ENCODE assay signal across 18 cellular contexts in the genomic region with DNA sequence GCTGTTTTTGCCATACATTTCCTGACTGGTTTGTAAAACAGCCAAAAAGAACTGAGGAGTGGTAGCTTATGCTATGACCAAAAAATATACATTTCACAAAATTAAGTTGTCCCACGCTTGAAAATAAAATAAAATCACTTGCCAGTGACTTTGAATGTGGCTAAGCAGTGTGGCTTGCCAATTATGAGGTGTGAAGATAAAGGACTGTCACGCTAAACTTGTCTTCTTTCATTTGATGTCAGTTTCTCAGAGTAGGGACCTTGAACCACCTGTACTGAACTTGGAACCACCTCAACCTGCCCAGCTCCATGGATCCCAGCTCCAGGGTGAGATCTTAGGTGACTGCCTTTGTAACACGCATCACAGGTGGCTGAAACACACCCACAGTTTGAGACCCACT.
DNase-seq lines count a peak whose midpoint lies in the region; ATAC-seq and TF ChIP-seq lines count a peak whose summit lies in the region.
"Had no signal": no experiment of that assay in that cellular context is flagged by ENCODE, and none has a peak within 500 bp of the region (broad histone marks: within the 10 kb centered on the region; RNA-seq: fewer than 3 reads in every experiment).

No MANE protein-coding gene starts in this region.

- peak overlapping the region; percentile 69 for H3K27ac ChIP-seq in HL-60 (replicated peaks)
- H3K27ac ChIP-seq in neutrophil = peak overlapping the region; percentile 95
- H3K27ac ChIP-seq: 22Rv1, ascending aorta, BLaER1 had no signal

- intact Hi-C loops in activated T-helper 1 cell treated with anti-CD3 and anti-CD28 coated beads, Interleukin-12 subunit alpha, Interleukin-12 subunit beta, Interleukin-2, Interleukin-4 antibody, amounts not matched to agents 30 ng/mL and 10 ng/mL and 1 ng/mL, durations not matched to agents 14 hours and 24 hours and 36 hours (cut with micrococcal nuclease) = no loop called here

- H3K36me3 ChIP-seq in neutrophil = no peaks in the 10 kb centered on the region
- H3K36me3 ChIP-seq: ascending aorta, BLaER1 had no signal

- H3K4me3 ChIP-seq in HL-60 (replicated peaks; ENCODE audit: insufficient read depth, low read length) (no peak overlapping the region), neutrophil (ENCODE audit: low read depth in 1 of 2, low read length in 1 of 2) (no peak overlapping the region)
- H3K4me3 ChIP-seq: ascending aorta, BLaER1 had no signal

- no peak for TF ChIP-seq CTCF in HL-60 (IDR thresholded peaks at IDR 0.05; ENCODE audit: insufficient read depth, low read length)
- no peak for TF ChIP-seq CTCF in neutrophil (IDR thresholded peaks at IDR 0.05)

- peak overlapping the region; percentile 77 for H3K27ac Mint-ChIP-seq in activated T-helper 1 cell treated with anti-CD3 and anti-CD28 coated beads, Interleukin-12 subunit alpha, Interleukin-12 subunit beta, Interleukin-2, Interleukin-4 antibody, amounts not matched to agents 30 ng/mL and 10 ng/mL and 1 ng/mL, durations not matched to agents 14 hours and 24 hours and 36 hours

- H3K9me3 ChIP-seq in neutrophil = no peaks in the 10 kb centered on the region
- H3K9me3 ChIP-seq: ascending aorta had no signal

- H3K36me3 Mint-ChIP-seq in activated T-helper 1 cell treated with anti-CD3 and anti-CD28 coated beads, Interleukin-12 subunit alpha, Interleukin-12 subunit beta, Interleukin-2, Interleukin-4 antibody, amounts not matched to agents 30 ng/mL and 10 ng/mL and 1 ng/mL, durations not matched to agents 14 hours and 24 hours and 36 hours (ENCODE audit: low read depth) = peaks cover 3% of the 10 kb centered on the region

- peaks cover 30 to 67% of the 10 kb centered on the region in 2 experiments for H3K4me1 ChIP-seq in neutrophil (ENCODE audit: control insufficient read depth in 1 of 2, insufficient read depth in 1 of 2, low read depth in 1 of 2, low read length in 1 of 2)

- ATAC-seq in HG03139 (IDR thresholded peaks at IDR 0.05; ENCODE audit: unreplicated experiment) = no peak
- ATAC-seq: Right ventricle myocardium inferior had no signal

- peaks cover 8% of the 10 kb centered on the region for H3K9me3 Mint-ChIP-seq in activated T-helper 1 cell treated with anti-CD3 and anti-CD28 coated beads, Interleukin-12 subunit alpha, Interleukin-12 subunit beta, Interleukin-2, Interleukin-4 antibody, amounts not matched to agents 30 ng/mL and 10 ng/mL and 1 ng/mL, durations not matched to agents 14 hours and 24 hours and 36 hours

- H3K27me3 Mint-ChIP-seq in activated T-helper 1 cell treated with anti-CD3 and anti-CD28 coated beads, Interleukin-12 subunit alpha, Interleukin-12 subunit beta, Interleukin-2, Interleukin-4 antibody, amounts not matched to agents 30 ng/mL and 10 ng/mL and 1 ng/mL, durations not matched to agents 14 hours and 24 hours and 36 hours (ENCODE audit: insufficient read depth) = no peaks in the 10 kb centered on the region
- H3K27me3 Mint-ChIP-seq: memory B cell had no signal

- no peak overlapping the region for H3K4me3 Mint-ChIP-seq in activated T-helper 1 cell treated with anti-CD3 and anti-CD28 coated beads, Interleukin-12 subunit alpha, Interleukin-12 subunit beta, Interleukin-2, Interleukin-4 antibody, amounts not matched to agents 30 ng/mL and 10 ng/mL and 1 ng/mL, durations not matched to agents 14 hours and 24 hours and 36 hours
- H3K4me3 Mint-ChIP-seq: nephron had no signal

- peaks cover 29% of the 10 kb centered on the region for H3K4me1 Mint-ChIP-seq in activated T-helper 1 cell treated with anti-CD3 and anti-CD28 coated beads, Interleukin-12 subunit alpha, Interleukin-12 subunit beta, Interleukin-2, Interleukin-4 antibody, amounts not matched to agents 30 ng/mL and 10 ng/mL and 1 ng/mL, durations not matched to agents 14 hours and 24 hours and 36 hours (ENCODE audit: low read depth)

- H3K27me3 ChIP-seq in HL-60 (ENCODE audit: insufficient read depth, poor library complexity, severe bottlenecking) = no peaks in the 10 kb centered on the region
- no peaks in the 10 kb centered on the region for H3K27me3 ChIP-seq in neutrophil
- H3K27me3 ChIP-seq: ascending aorta, BLaER1 had no signal

- peak; percentile 33 for DNase-seq in NK-92 treated with Interleukin-12 subunit alpha and Interleukin-12 subunit beta, amount 100 ng/mL, for 24 hours (lab: John Stamatoyannopoulos, UW)
- DNase-seq in NK-92 (lab: John Stamatoyannopoulos, UW; ENCODE audit: unreplicated experiment) (no peak), HL-60 (ENCODE audit: low read depth in 1 of 2, low spot score in 1 of 2) (no peak), AG08395 (ENCODE audit: low spot score) (no peak), SHP77 treated with DMSO at 0.1 percent for 48 hours (lab: John Stamatoyannopoulos, UW) (no peak)
- no peak for DNase-seq in activated T-helper 1 cell treated with anti-CD3 and anti-CD28 coated beads, Interleukin-12 subunit alpha, Interleukin-12 subunit beta, Interleukin-2, Interleukin-4 antibody, amounts not matched to agents 30 ng/mL and 10 ng/mL and 1 ng/mL, durations not matched to agents 14 hours and 24 hours and 36 hours (ENCODE audit: low spot score)
- DNase-seq: DMS53, NCI-H1930, posterior cingulate gyrus, substantia nigra had no signal
